Comparison of ENCODE assay signal across 10 cellular contexts in genomic region chr11:14971865-14972580, GRCh38. TPM values are rescaled to one million over a fixed set of nuclear protein-coding genes. Genes with fewer than 3 reads are reported as not detected.
DNase-seq lines count a peak whose midpoint lies in the region; ATAC-seq and TF ChIP-seq lines count a peak whose summit lies in the region.
"Had no signal": no experiment of that assay in that cellular context is flagged by ENCODE, and none has a peak within 500 bp of the region (broad histone marks: within the 10 kb centered on the region; RNA-seq: fewer than 3 reads in every experiment).

TSS of gene CALCA (minus strand) at chr11:14972351. CDS start at chr11:14971192, 1,159 bp downstream.

- CTCF ChIA-PET in activated CD8-positive, alpha-beta T cell treated with anti-CD3 and anti-CD28 coated beads for 36 hours (lab: Charles Lee), result interaction anchor here (0.8 to 5.4 kb wide), 7 partner anchors 30 to 103 kb away, joined by 3 to 85 read pairs (median 7); partner anchors contain the start of gene CALCB

- peaks cover 34% of the 10 kb centered on the region for H3K4me1 Mint-ChIP-seq in activated CD8-positive, alpha-beta T cell treated with anti-CD3 and anti-CD28 coated beads for 36 hours (ENCODE audit: low read depth)

- H3K27ac Mint-ChIP-seq in activated CD8-positive, alpha-beta T cell treated with anti-CD3 and anti-CD28 coated beads for 36 hours, result no peak within 1 kb of the TSS

- H3K9me3 ChIP-seq in right cardiac atrium (ENCODE audit: control insufficient read depth, low read length) (no peaks in the 10 kb centered on the region), upper lobe of right lung (no peaks in the 10 kb centered on the region)

- POLR2A ChIA-PET in activated CD8-positive, alpha-beta T cell treated with anti-CD3 and anti-CD28 coated beads for 36 hours (lab: Charles Lee), result interaction anchor here (0.5 kb wide), 1 partner anchor 64 kb away, joined by 3 read pairs; no protein-coding TSS in a partner anchor

- H3K27me3 ChIP-seq in right cardiac atrium (ENCODE audit: control insufficient read depth, insufficient read depth) (peaks cover 2% of the 10 kb centered on the region), upper lobe of right lung (peaks cover 95% of the 10 kb centered on the region)

- 4% methylated on average over 40 of the region's 40 CpGs for WGBS in right cardiac atrium

- ATAC-seq in right cardiac atrium (peak in 1 of 2 donors; percentile 28), Right ventricle myocardium inferior (no peak), upper lobe of right lung (peak; percentile 5)
- no peak for ATAC-seq in activated CD8-positive, alpha-beta T cell treated with anti-CD3 and anti-CD28 coated beads for 36 hours

- no peaks in the 10 kb centered on the region for H3K9me3 Mint-ChIP-seq in activated CD8-positive, alpha-beta T cell treated with anti-CD3 and anti-CD28 coated beads for 36 hours

- DNase-seq in right cardiac atrium, result peak; percentile 24 to 41 (median 36)
- no peak for DNase-seq in Right ventricle myocardium inferior (ENCODE audit: missing footprints)
- no peak for DNase-seq in activated CD8-positive, alpha-beta T cell treated with anti-CD3 and anti-CD28 coated beads for 36 hours
- peak; percentile 79 for DNase-seq in islet precursor cell
- DNase-seq in upper lobe of right lung, result no peak
- no peak for DNase-seq in EL
- no peak for DNase-seq in NOMO-1 treated with DMSO at 0.1 percent for 48 hours (lab: John Stamatoyannopoulos, UW; ENCODE audit: unreplicated experiment)
- DNase-seq in activated CD8-positive, alpha-beta memory T cell treated with anti-CD3 and anti-CD28 coated beads, Interleukin-2, amount 50 U/mL, for 4 hours, result no peak
- DNase-seq: effector CD8-positive, alpha-beta T cell had no signal

- TF ChIP-seq CTCF in activated CD8-positive, alpha-beta T cell treated with anti-CD3 and anti-CD28 coated beads for 36 hours (IDR thresholded peaks at IDR 0.05), result no peak
- TF ChIP-seq CTCF in upper lobe of right lung (IDR thresholded peaks at IDR 0.05), result no peak

- no peaks in the 10 kb centered on the region for H3K36me3 Mint-ChIP-seq in activated CD8-positive, alpha-beta T cell treated with anti-CD3 and anti-CD28 coated beads for 36 hours (ENCODE audit: low read depth)

- peaks cover 4% of the 10 kb centered on the region for H3K4me1 ChIP-seq in right cardiac atrium (ENCODE audit: control insufficient read depth, insufficient read depth, low read length)
- peaks cover 31% of the 10 kb centered on the region for H3K4me1 ChIP-seq in upper lobe of right lung

- H3K36me3 ChIP-seq in upper lobe of right lung, result no peaks in the 10 kb centered on the region

- H3K4me3 ChIP-seq in right cardiac atrium (ENCODE audit: low read length), result no peak within 1 kb of the TSS
- H3K4me3 ChIP-seq in upper lobe of right lung, result no peak within 1 kb of the TSS

- no peak within 1 kb of the TSS for H3K27ac ChIP-seq in right cardiac atrium (ENCODE audit: low read length)
- H3K27ac ChIP-seq in upper lobe of right lung, result no peak within 1 kb of the TSS

- H3K27me3 Mint-ChIP-seq in activated CD8-positive, alpha-beta T cell treated with anti-CD3 and anti-CD28 coated beads for 36 hours, result peaks cover 73% of the 10 kb centered on the region

- peak within 1 kb of the TSS; percentile 67 for H3K4me3 Mint-ChIP-seq in activated CD8-positive, alpha-beta T cell treated with anti-CD3 and anti-CD28 coated beads for 36 hours

- intact Hi-C loops in right cardiac atrium (cut with DNase I), result no loop called here
- intact Hi-C loops in Right ventricle myocardium inferior (cut with DNase I), result no loop called here
- intact Hi-C loops in activated CD8-positive, alpha-beta T cell treated with anti-CD3 and anti-CD28 coated beads for 36 hours (cut with micrococcal nuclease), result loop anchor here (2.0 to 5.0 kb wide), 3 partner anchors 35 to 103 kb away; no protein-coding TSS in a partner anchor
- intact Hi-C loops in upper lobe of right lung (cut with DNase I), result no loop called here

RNA-seq across cellular contexts. Expression of gene CALCA, which starts in this region (rescaled TPM):
- total RNA-seq in right cardiac atrium (not detected), Right ventricle myocardium inferior (not detected), upper lobe of right lung (not detected)
- polyA plus RNA-seq in right cardiac atrium, result 0.20 TPM
- not detected for total RNA-seq in activated CD8-positive, alpha-beta T cell treated with anti-CD3 and anti-CD28 coated beads for 36 hours
- total RNA-seq: mononuclear cell had no signal

Comparison
In these comparisons a context has a peak if more than half of its experiments do, and no peak if none do; other contexts are left out.
1. Peak in DNase-seq in right cardiac atrium; RNA of the gene not detected or under 1 TPM.
2. Peak in ATAC-seq in upper lobe of right lung; RNA of the gene not detected or under 1 TPM.